ENCODE assay signal across 16 cellular contexts in the genomic region with DNA sequence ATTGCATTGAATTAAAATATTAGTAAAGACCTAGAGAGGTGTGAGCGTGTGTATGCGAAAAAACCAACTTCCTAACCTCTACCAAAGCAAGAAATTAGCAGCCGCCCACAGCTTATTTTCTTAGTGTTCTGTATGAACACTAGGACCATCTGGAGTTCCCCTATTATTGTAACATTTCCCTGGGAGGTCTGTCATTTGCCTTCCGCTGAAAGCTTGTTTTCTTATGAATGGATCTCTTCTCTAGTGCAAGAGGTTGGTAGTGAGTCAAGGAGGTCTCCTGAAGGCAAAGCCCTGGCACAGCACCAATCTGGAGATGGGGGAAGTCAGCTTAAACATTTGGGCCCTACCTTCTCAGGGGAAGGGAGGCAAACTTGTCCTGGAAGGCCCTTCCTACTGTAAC. TPM values are rescaled to one million over a fixed set of nuclear protein-coding genes. Genes with fewer than 3 reads are reported as not detected.
A peak's percentile ranks its signal among the peaks of the same experiment; 100 is the strongest.
DNase-seq lines count a peak whose midpoint lies in the region; ATAC-seq and TF ChIP-seq lines count a peak whose summit lies in the region.
"Had no signal": no experiment of that assay in that cellular context is flagged by ENCODE, and none has a peak within 500 bp of the region (broad histone marks: within the 10 kb centered on the region; RNA-seq: fewer than 3 reads in every experiment).

No MANE protein-coding gene starts in this region.

- ATAC-seq in HG03354 (IDR thresholded peaks at IDR 0.05; ENCODE audit: poor library complexity, severe bottlenecking, unreplicated experiment) = no peak
- ATAC-seq: body of pancreas had no signal

- no peaks in the 10 kb centered on the region for H3K27me3 Mint-ChIP-seq in activated naive CD4-positive, alpha-beta T cell treated with anti-CD3 and anti-CD28 coated beads, Interleukin-2, amount 50 U/mL, for 24 hours
- H3K27me3 Mint-ChIP-seq in stimulated activated naive CD8-positive, alpha-beta T cell treated with anti-CD3 and anti-CD28 coated beads, Interleukin-15, Interleukin-2, amounts not matched to agents 100 ng/mL and 50 ng/mL, for 24 hours = no peaks in the 10 kb centered on the region
- peaks cover 5% of the 10 kb centered on the region for H3K27me3 Mint-ChIP-seq in chondrocyte (ENCODE audit: low read depth)

- peaks cover 93% of the 10 kb centered on the region for H3K4me1 Mint-ChIP-seq in activated naive CD4-positive, alpha-beta T cell treated with anti-CD3 and anti-CD28 coated beads, Interleukin-2, amount 50 U/mL, for 24 hours
- peaks cover 82% of the 10 kb centered on the region for H3K4me1 Mint-ChIP-seq in stimulated activated naive CD8-positive, alpha-beta T cell treated with anti-CD3 and anti-CD28 coated beads, Interleukin-15, Interleukin-2, amounts not matched to agents 100 ng/mL and 50 ng/mL, for 24 hours (ENCODE audit: low read depth)
- peaks cover 6% of the 10 kb centered on the region for H3K4me1 Mint-ChIP-seq in chondrocyte (ENCODE audit: low read depth)

- DNase-seq in stimulated activated CD4-positive, alpha-beta T cell treated with anti-CD3 and anti-CD28 coated beads, Interleukin-1b, Interleukin-23, amount 100 ng/mL, for 48 hours = peak; percentile 33
- DNase-seq in stimulated activated CD4-positive, alpha-beta T cell treated with anti-CD3 and anti-CD28 coated beads, Interleukin-12 subunit alpha, Interleukin-12 subunit beta, amount 100 ng/mL, for 4 hours = no peak
- peak; percentile 28 for DNase-seq in NCI-H2171 (lab: John Stamatoyannopoulos, UW)
- no peak for DNase-seq in HPDE6-E6E7 (ENCODE audit: extremely low spot score)
- no peak for DNase-seq in chondrocyte (ENCODE audit: low spot score)
- DNase-seq: body of pancreas, midbrain, NCI-H1105, NCI-H226, ovary had no signal

- peak overlapping the region; percentile 90 for H3K27ac Mint-ChIP-seq in activated naive CD4-positive, alpha-beta T cell treated with anti-CD3 and anti-CD28 coated beads, Interleukin-2, amount 50 U/mL, for 24 hours
- peak overlapping the region; percentile 56 for H3K27ac Mint-ChIP-seq in stimulated activated naive CD8-positive, alpha-beta T cell treated with anti-CD3 and anti-CD28 coated beads, Interleukin-15, Interleukin-2, amounts not matched to agents 100 ng/mL and 50 ng/mL, for 24 hours
- H3K27ac Mint-ChIP-seq in chondrocyte (ENCODE audit: unreplicated experiment) = no peak overlapping the region

- H3K9me3 Mint-ChIP-seq in activated naive CD4-positive, alpha-beta T cell treated with anti-CD3 and anti-CD28 coated beads, Interleukin-2, amount 50 U/mL, for 24 hours = no peaks in the 10 kb centered on the region
- no peaks in the 10 kb centered on the region for H3K9me3 Mint-ChIP-seq in stimulated activated naive CD8-positive, alpha-beta T cell treated with anti-CD3 and anti-CD28 coated beads, Interleukin-15, Interleukin-2, amounts not matched to agents 100 ng/mL and 50 ng/mL, for 24 hours
- H3K9me3 Mint-ChIP-seq in chondrocyte (ENCODE audit: low read depth) = peaks cover 2% of the 10 kb centered on the region

- H3K4me3 Mint-ChIP-seq in activated naive CD4-positive, alpha-beta T cell treated with anti-CD3 and anti-CD28 coated beads, Interleukin-2, amount 50 U/mL, for 24 hours = peak overlapping the region; percentile 68
- H3K4me3 Mint-ChIP-seq in stimulated activated naive CD8-positive, alpha-beta T cell treated with anti-CD3 and anti-CD28 coated beads, Interleukin-15, Interleukin-2, amounts not matched to agents 100 ng/mL and 50 ng/mL, for 24 hours = peak overlapping the region; percentile 36
- no peak overlapping the region for H3K4me3 Mint-ChIP-seq in chondrocyte (ENCODE audit: unreplicated experiment)

- H3K36me3 Mint-ChIP-seq in activated naive CD4-positive, alpha-beta T cell treated with anti-CD3 and anti-CD28 coated beads, Interleukin-2, amount 50 U/mL, for 24 hours = peaks cover 40% of the 10 kb centered on the region
- peaks cover 49% of the 10 kb centered on the region for H3K36me3 Mint-ChIP-seq in stimulated activated naive CD8-positive, alpha-beta T cell treated with anti-CD3 and anti-CD28 coated beads, Interleukin-15, Interleukin-2, amounts not matched to agents 100 ng/mL and 50 ng/mL, for 24 hours (ENCODE audit: low read depth)
- no peaks in the 10 kb centered on the region for H3K36me3 Mint-ChIP-seq in chondrocyte (ENCODE audit: low read depth)

- TF ChIP-seq CTCF in chondrocyte (IDR thresholded peaks at IDR 0.05) = no peak

RNA-seq across cellular contexts. Expression of a gene that starts 10.8 kb away (rescaled TPM):
- total RNA-seq in chondrocyte = not detected in 3 replicates
- total RNA-seq: fibroblast of lung, hepatocyte, kidney epithelial cell had no signal

Comparison
In these comparisons a context has a peak if more than half of its experiments do, and no peak if none do; other contexts are left out.
1. DNase-seq: peak in stimulated activated CD4-positive, alpha-beta T cell treated with anti-CD3 and anti-CD28 coated beads, Interleukin-1b, Interleukin-23, amount 100 ng/mL, for 48 hours (single experiment) and NCI-H2171 (single experiment); none in stimulated activated CD4-positive, alpha-beta T cell treated with anti-CD3 and anti-CD28 coated beads, Interleukin-12 subunit alpha, Interleukin-12 subunit beta, amount 100 ng/mL, for 4 hours (single experiment), HPDE6-E6E7 (single experiment) and chondrocyte (single experiment).